8 cellular contexts compared by ENCODE assay signal in genomic region chrX:149504226-149504914, GRCh38. TPM values are rescaled to one million over a fixed set of nuclear protein-coding genes. Genes with fewer than 3 reads are reported as not detected.
A peak's percentile ranks its signal among the peaks of the same experiment; 100 is the strongest.
DNase-seq lines count a peak whose midpoint lies in the region; ATAC-seq and TF ChIP-seq lines count a peak whose summit lies in the region.

No MANE protein-coding gene starts in this region.

- H3K27ac ChIP-seq in PC-3 (ENCODE audit: low read length), result peak overlapping the region; percentile 67

- no peaks in the 10 kb centered on the region for H3F3A ChIP-seq in PC-3 (ENCODE audit: low read length, unreplicated experiment)

- H3K9ac ChIP-seq in PC-3 (ENCODE audit: low read length), result peak overlapping the region; percentile 82

- peak overlapping the region; percentile 86 for H3K4me3 ChIP-seq in PC-3 (ENCODE audit: low read length)
- peak overlapping the region; percentile 64 for H3K4me3 ChIP-seq in skeletal muscle cell (ENCODE audit: low read depth, low read length)

- peak; percentile 49 for TF ChIP-seq CTCF in PC-3 (conservative IDR thresholded peaks at IDR 0.05; ENCODE audit: low read depth, low read length)

- H3K27me3 ChIP-seq in PC-3 (ENCODE audit: low read length), result no peaks in the 10 kb centered on the region

- intact Hi-C loops in PC-3 (cut with micrococcal nuclease), result no loop called here
- intact Hi-C loops in head of caudate nucleus (cut with DNase I), result no loop called here

- ATAC-seq in GM18519 (IDR thresholded peaks at IDR 0.05; ENCODE audit: low FRiP score, unreplicated experiment) (peak; percentile 34), HG03103 (IDR thresholded peaks at IDR 0.05; ENCODE audit: low read depth, unreplicated experiment) (peak; percentile 43), PC-3 (no peak)

- peaks cover 7% of the 10 kb centered on the region; the same call in 1 of the 2 replicates for H4K20me1 ChIP-seq in PC-3 (ENCODE audit: low read length)

- in situ Hi-C loops in ACHN (cut with HindIII; ENCODE audit: low pct_ligation_motif_present, low pct_unique_long_range_greater_than_20kb, low sequenced_read_pairs), result no loop called here

- BruUV-seq in PC-3 (replicated peaks; lab: Mats Ljungman, UMichigan), result TSS peak; percentile 53

- peaks cover 14% of the 10 kb centered on the region; the same call in 1 of the 2 replicates for H3K36me3 ChIP-seq in PC-3 (ENCODE audit: low read depth, low read length)

- POLR2A ChIA-PET in PC-3 (lab: Charles Lee; ENCODE audit: unreplicated experiment), result no interaction called here

- CTCF ChIA-PET in PC-3 (lab: Charles Lee), result no interaction called here

- H3K9me3 ChIP-seq in PC-3 (ENCODE audit: low read length), result no peaks in the 10 kb centered on the region

- H3K4me1 ChIP-seq in PC-3 (ENCODE audit: insufficient read depth, low read length), result peaks cover 27% of the 10 kb centered on the region

- H3K4me2 ChIP-seq in PC-3 (ENCODE audit: low read length), result peak overlapping the region; percentile 97

- H3K79me2 ChIP-seq in PC-3 (ENCODE audit: low read length), result peaks cover 22% of the 10 kb centered on the region

- no peaks in the 10 kb centered on the region for H3K9me2 ChIP-seq in PC-3 (replicated peaks; ENCODE audit: low read length)

- peak; percentile 19 for DNase-seq in ACHN
- DNase-seq in PC-3, result peak; percentile 30
- peak; percentile 86 for DNase-seq in activated effector memory CD4-positive, alpha-beta T cell treated with anti-CD3 and anti-CD28 coated beads, Interleukin-2, amount 50 U/mL, for 16 hours
- DNase-seq in head of caudate nucleus, result peak in 27 of 42 donors; percentile 17 to 62 (median 42)
- no peak for DNase-seq in skeletal muscle cell (ENCODE audit: low read depth)
- DNase-seq in medulla oblongata (ENCODE audit: extremely low spot score), result no peak

- no peak overlapping the region for H2AFZ ChIP-seq in PC-3 (ENCODE audit: low read length)

RNA-seq across cellular contexts. Expression of gene IDS, which starts 0.7 kb away (rescaled TPM):
- total RNA-seq in PC-3 (2014; rRNA removed), result 68.4 and 72.9 TPM in 2 replicates

RNA-seq across cellular contexts. Expression of gene EOLA1, which starts 36.4 kb away (rescaled TPM):
- 21.7 and 25.9 TPM in 2 replicates for total RNA-seq in PC-3 (2014; rRNA removed)

RNA-seq across cellular contexts. Expression of gene HSFX3, which starts 45.4 kb away (rescaled TPM):
- total RNA-seq in PC-3 (2014; rRNA removed), result not detected in 2 replicates

Comparison
In these comparisons a context has a peak if more than half of its experiments do, and no peak if none do; other contexts are left out.
1. DNase-seq: peak in ACHN (single experiment), PC-3 (single experiment), activated effector memory CD4-positive, alpha-beta T cell treated with anti-CD3 and anti-CD28 coated beads, Interleukin-2, amount 50 U/mL, for 16 hours (single experiment) and head of caudate nucleus (27 of 42); none in skeletal muscle cell (single experiment) and medulla oblongata (single experiment).